In the genomic region with DNA sequence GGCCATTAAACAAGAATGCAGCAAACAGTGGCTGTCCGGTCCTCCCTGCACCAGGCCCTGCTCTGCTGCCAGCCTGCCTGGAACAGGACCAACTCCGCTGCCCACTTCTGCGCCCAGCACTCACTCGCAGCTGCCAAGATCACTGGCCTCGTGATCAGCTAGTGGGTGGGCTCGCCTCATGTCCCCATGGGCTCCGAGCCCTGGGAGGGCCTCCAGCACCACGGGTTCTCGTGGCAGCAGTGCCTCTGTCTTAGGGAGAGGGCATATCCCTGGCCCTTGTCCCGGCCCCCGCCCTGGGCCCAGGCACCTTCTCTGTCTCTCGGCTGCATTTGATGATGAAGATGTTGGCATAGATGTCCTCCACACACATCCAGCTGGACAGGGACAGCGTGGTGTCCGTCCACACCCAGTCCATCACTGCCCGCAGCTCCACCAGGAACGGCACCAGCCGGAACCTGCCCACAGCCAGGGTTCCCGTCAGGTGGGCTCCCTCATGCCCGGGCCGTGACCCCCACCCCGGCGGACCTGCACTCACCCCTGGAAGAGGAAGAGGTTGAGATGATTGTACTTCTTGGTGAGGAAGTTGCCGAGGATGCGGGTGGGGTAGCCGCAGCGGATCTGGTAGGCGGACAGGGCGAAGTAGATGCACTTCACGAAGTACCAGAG, we compare ENCODE assay signal across 15 cellular contexts. TPM values are rescaled to one million over a fixed set of nuclear protein-coding genes. Genes with fewer than 3 reads are reported as not detected.
DNase-seq lines count a peak whose midpoint lies in the region; ATAC-seq and TF ChIP-seq lines count a peak whose summit lies in the region.
"Had no signal": no experiment of that assay in that cellular context is flagged by ENCODE, and none has a peak within 500 bp of the region (broad histone marks: within the 10 kb centered on the region; RNA-seq: fewer than 3 reads in every experiment).

No MANE protein-coding gene starts in this region.

- CTCF ChIA-PET in WTC11 (lab: Charles Lee) = interaction anchor here (0.5 to 5.1 kb wide), 2 partner anchors 18 to 160 kb away, joined by 7 to 41 read pairs; no protein-coding TSS in a partner anchor
- CTCF ChIA-PET in activated CD4-positive, alpha-beta T cell treated with anti-CD3 and anti-CD28 coated beads for 36 hours (lab: Charles Lee) = no interaction called here

- TF ChIP-seq CTCF in WTC11 (IDR thresholded peaks at IDR 0.05) = no peak

- H3K9me3 Mint-ChIP-seq in stimulated activated effector memory CD8-positive, alpha-beta T cell treated with anti-CD3 and anti-CD28 coated beads, Interleukin-12 subunit alpha, Interleukin-12 subunit beta, amount 100 ng/mL, for 72 hours = no peaks in the 10 kb centered on the region
- H3K9me3 Mint-ChIP-seq in WTC11 = no peaks in the 10 kb centered on the region
- no peaks in the 10 kb centered on the region for H3K9me3 Mint-ChIP-seq in activated CD4-positive, alpha-beta T cell treated with anti-CD3 and anti-CD28 coated beads for 36 hours (ENCODE audit: low read depth)

- POLR2A ChIA-PET in WTC11 (lab: Charles Lee) = no interaction called here
- POLR2A ChIA-PET in activated CD4-positive, alpha-beta T cell treated with anti-CD3 and anti-CD28 coated beads for 36 hours (lab: Charles Lee) = no interaction called here

- H3K27me3 Mint-ChIP-seq in WTC11 (ENCODE audit: low read depth) = no peaks in the 10 kb centered on the region
- no peaks in the 10 kb centered on the region for H3K27me3 Mint-ChIP-seq in activated CD4-positive, alpha-beta T cell treated with anti-CD3 and anti-CD28 coated beads for 36 hours

- H3K36me3 Mint-ChIP-seq in stimulated activated effector memory CD8-positive, alpha-beta T cell treated with anti-CD3 and anti-CD28 coated beads, Interleukin-12 subunit alpha, Interleukin-12 subunit beta, amount 100 ng/mL, for 72 hours = peaks cover 95% of the 10 kb centered on the region
- H3K36me3 Mint-ChIP-seq in WTC11 = peaks cover 12% of the 10 kb centered on the region
- peaks cover 25% of the 10 kb centered on the region for H3K36me3 Mint-ChIP-seq in activated CD4-positive, alpha-beta T cell treated with anti-CD3 and anti-CD28 coated beads for 36 hours (ENCODE audit: low read depth)

- H3K27ac ChIP-seq in cingulate gyrus (ENCODE audit: low read depth, low read length) = peak overlapping the region; percentile 86
- H3K27ac ChIP-seq: prostate gland had no signal

- H3K4me1 Mint-ChIP-seq in stimulated activated effector memory CD8-positive, alpha-beta T cell treated with anti-CD3 and anti-CD28 coated beads, Interleukin-12 subunit alpha, Interleukin-12 subunit beta, amount 100 ng/mL, for 72 hours = peaks cover 13% of the 10 kb centered on the region
- H3K4me1 Mint-ChIP-seq in WTC11 = no peaks in the 10 kb centered on the region
- H3K4me1 Mint-ChIP-seq in activated CD4-positive, alpha-beta T cell treated with anti-CD3 and anti-CD28 coated beads for 36 hours = no peaks in the 10 kb centered on the region

- intact Hi-C loops in activated CD4-positive, alpha-beta T cell treated with anti-CD3 and anti-CD28 coated beads for 36 hours (cut with DNase I, micrococcal nuclease) = no loop called here

- H3K27ac Mint-ChIP-seq in stimulated activated effector memory CD8-positive, alpha-beta T cell treated with anti-CD3 and anti-CD28 coated beads, Interleukin-12 subunit alpha, Interleukin-12 subunit beta, amount 100 ng/mL, for 72 hours = peak overlapping the region; percentile 72
- no peak overlapping the region for H3K27ac Mint-ChIP-seq in WTC11
- no peak overlapping the region for H3K27ac Mint-ChIP-seq in activated CD4-positive, alpha-beta T cell treated with anti-CD3 and anti-CD28 coated beads for 36 hours

- H3K4me3 Mint-ChIP-seq in stimulated activated effector memory CD8-positive, alpha-beta T cell treated with anti-CD3 and anti-CD28 coated beads, Interleukin-12 subunit alpha, Interleukin-12 subunit beta, amount 100 ng/mL, for 72 hours = no peak overlapping the region
- no peak overlapping the region for H3K4me3 Mint-ChIP-seq in WTC11
- H3K4me3 Mint-ChIP-seq in activated CD4-positive, alpha-beta T cell treated with anti-CD3 and anti-CD28 coated beads for 36 hours = no peak overlapping the region

- ATAC-seq in stimulated activated effector memory CD8-positive, alpha-beta T cell treated with anti-CD3 and anti-CD28 coated beads, Interleukin-12 subunit alpha, Interleukin-12 subunit beta, amount 100 ng/mL, for 72 hours = no peak
- no peak for ATAC-seq in WTC11
- no peak for ATAC-seq in activated CD4-positive, alpha-beta T cell treated with anti-CD3 and anti-CD28 coated beads for 36 hours
- ATAC-seq: esophagus mucosa, left lobe of liver had no signal

- peak; percentile 28 for DNase-seq in NCI-H1092 treated with DMSO at 0.1 percent for 48 hours (lab: John Stamatoyannopoulos, UW)
- peak; percentile 71 for DNase-seq in inferior parietal cortex (ENCODE audit: extremely low spot score)
- DNase-seq in stimulated activated effector memory CD8-positive, alpha-beta T cell treated with anti-CD3 and anti-CD28 coated beads, Interleukin-12 subunit alpha, Interleukin-12 subunit beta, amount 100 ng/mL, for 72 hours (ENCODE audit: low spot score in 2 of 2) = no peak
- no peak for DNase-seq in KG1 (lab: John Stamatoyannopoulos, UW)
- no peak for DNase-seq in WTC11 (ENCODE audit: low spot score)
- no peak for DNase-seq in UCSD-AML1 (lab: John Stamatoyannopoulos, UW; ENCODE audit: unreplicated experiment)
- no peak for DNase-seq in activated CD4-positive, alpha-beta T cell treated with anti-CD3 and anti-CD28 coated beads for 36 hours
- DNase-seq: activated naive CD4-positive, alpha-beta T cell; Calu3; NCI-H1417 treated with DMSO at 0.1 percent for 48 hours; T-helper 2 cell had no signal

TF ChIP-seq in WTC11, 78 proteins besides CTCF, POLR2A, EP300 and RAD21:
- TF ChIP-seq CREM (CRISPR knock-in tag; IDR thresholded peaks at IDR 0.05) (no peak), RELA (CRISPR knock-in tag; IDR thresholded peaks at IDR 0.05; ENCODE audit: borderline replicate concordance) (no peak), ZNF416 (CRISPR knock-in tag; IDR thresholded peaks at IDR 0.05) (no peak), ESRRA (CRISPR knock-in tag; IDR thresholded peaks at IDR 0.05; ENCODE audit: borderline replicate concordance) (no peak), FOXK1 (CRISPR knock-in tag; IDR thresholded peaks at IDR 0.05) (no peak), JAZF1 (CRISPR knock-in tag; IDR thresholded peaks at IDR 0.05) (no peak), TEAD1 (CRISPR knock-in tag; IDR thresholded peaks at IDR 0.05) (no peak)
- TF ChIP-seq, protein P1, sequence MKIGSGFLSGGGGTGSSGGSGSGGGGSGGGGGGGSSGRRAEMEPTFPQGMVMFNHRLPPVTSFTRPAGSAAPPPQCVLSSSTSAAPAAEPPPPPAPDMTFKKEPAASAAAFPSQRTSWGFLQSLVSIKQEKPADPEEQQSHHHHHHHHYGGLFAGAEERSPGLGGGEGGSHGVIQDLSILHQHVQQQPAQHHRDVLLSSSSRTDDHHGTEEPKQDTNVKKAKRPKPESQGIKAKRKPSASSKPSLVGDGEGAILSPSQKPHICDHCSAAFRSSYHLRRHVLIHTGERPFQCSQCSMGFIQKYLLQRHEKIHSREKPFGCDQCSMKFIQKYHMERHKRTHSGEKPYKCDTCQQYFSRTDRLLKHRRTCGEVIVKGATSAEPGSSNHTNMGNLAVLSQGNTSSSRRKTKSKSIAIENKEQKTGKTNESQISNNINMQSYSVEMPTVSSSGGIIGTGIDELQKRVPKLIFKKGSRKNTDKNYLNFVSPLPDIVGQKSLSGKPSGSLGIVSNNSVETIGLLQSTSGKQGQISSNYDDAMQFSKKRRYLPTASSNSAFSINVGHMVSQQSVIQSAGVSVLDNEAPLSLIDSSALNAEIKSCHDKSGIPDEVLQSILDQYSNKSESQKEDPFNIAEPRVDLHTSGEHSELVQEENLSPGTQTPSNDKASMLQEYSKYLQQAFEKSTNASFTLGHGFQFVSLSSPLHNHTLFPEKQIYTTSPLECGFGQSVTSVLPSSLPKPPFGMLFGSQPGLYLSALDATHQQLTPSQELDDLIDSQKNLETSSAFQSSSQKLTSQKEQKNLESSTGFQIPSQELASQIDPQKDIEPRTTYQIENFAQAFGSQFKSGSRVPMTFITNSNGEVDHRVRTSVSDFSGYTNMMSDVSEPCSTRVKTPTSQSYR (CRISPR knock-in tag; IDR thresholded peaks at IDR 0.05) = no peak
- TF ChIP-seq, protein P2, sequence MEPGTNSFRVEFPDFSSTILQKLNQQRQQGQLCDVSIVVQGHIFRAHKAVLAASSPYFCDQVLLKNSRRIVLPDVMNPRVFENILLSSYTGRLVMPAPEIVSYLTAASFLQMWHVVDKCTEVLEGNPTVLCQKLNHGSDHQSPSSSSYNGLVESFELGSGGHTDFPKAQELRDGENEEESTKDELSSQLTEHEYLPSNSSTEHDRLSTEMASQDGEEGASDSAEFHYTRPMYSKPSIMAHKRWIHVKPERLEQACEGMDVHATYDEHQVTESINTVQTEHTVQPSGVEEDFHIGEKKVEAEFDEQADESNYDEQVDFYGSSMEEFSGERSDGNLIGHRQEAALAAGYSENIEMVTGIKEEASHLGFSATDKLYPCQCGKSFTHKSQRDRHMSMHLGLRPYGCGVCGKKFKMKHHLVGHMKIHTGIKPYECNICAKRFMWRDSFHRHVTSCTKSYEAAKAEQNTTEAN (CRISPR knock-in tag; IDR thresholded peaks at IDR 0.05) = no peak
- TF ChIP-seq, protein P3, sequence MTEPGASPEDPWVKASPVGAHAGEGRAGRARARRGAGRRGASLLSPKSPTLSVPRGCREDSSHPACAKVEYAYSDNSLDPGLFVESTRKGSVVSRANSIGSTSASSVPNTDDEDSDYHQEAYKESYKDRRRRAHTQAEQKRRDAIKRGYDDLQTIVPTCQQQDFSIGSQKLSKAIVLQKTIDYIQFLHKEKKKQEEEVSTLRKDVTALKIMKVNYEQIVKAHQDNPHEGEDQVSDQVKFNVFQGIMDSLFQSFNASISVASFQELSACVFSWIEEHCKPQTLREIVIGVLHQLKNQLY (CRISPR knock-in tag; IDR thresholded peaks at IDR 0.05) = no peak

RNA-seq across cellular contexts. Expression of a gene that starts 13.1 kb away (rescaled TPM):
- total RNA-seq in WTC11 (2021) = 42.1 to 52.4 TPM (median 43.7 TPM) in 3 replicates
- 10 to 100 TPM; 29.6 to 36.2 TPM for total RNA-seq in activated CD4-positive, alpha-beta T cell treated with anti-CD3 and anti-CD28 coated beads for 36 hours

RNA-seq across cellular contexts. Expression of a gene that starts 13.2 kb away (rescaled TPM):
- 38.5 to 46.2 TPM (median 40.5 TPM) in 3 replicates for total RNA-seq in WTC11 (2021)
- total RNA-seq in activated CD4-positive, alpha-beta T cell treated with anti-CD3 and anti-CD28 coated beads for 36 hours = 10 to 100 TPM; 44.0 to 49.7 TPM

RNA-seq across cellular contexts. Expression of a gene that starts 33.1 kb away (rescaled TPM):
- total RNA-seq in WTC11 (2021) = 8.0 to 9.4 TPM (median 9.1 TPM) in 3 replicates
- total RNA-seq in activated CD4-positive, alpha-beta T cell treated with anti-CD3 and anti-CD28 coated beads for 36 hours = 1 to 10 TPM; 3.6 to 4.1 TPM

RNA-seq across cellular contexts. Expression of a gene that starts 56.5 kb away (rescaled TPM):
- 96.9 to 113 TPM (median 109 TPM) in 3 replicates for total RNA-seq in WTC11 (2021)
- total RNA-seq in activated CD4-positive, alpha-beta T cell treated with anti-CD3 and anti-CD28 coated beads for 36 hours = 10 to 100 TPM; 62.8 to 81.1 TPM

Comparison
In these comparisons a context has a peak if more than half of its experiments do, and no peak if none do; other contexts are left out.
1. DNase-seq: peak in NCI-H1092 treated with DMSO at 0.1 percent for 48 hours (single experiment) and inferior parietal cortex (single experiment); none in stimulated activated effector memory CD8-positive, alpha-beta T cell treated with anti-CD3 and anti-CD28 coated beads, Interleukin-12 subunit alpha, Interleukin-12 subunit beta, amount 100 ng/mL, for 72 hours (0 of 2), KG1 (single experiment), WTC11 (single experiment), UCSD-AML1 (single experiment) and activated CD4-positive, alpha-beta T cell treated with anti-CD3 and anti-CD28 coated beads for 36 hours (single experiment).